11 cellular contexts compared by ENCODE assay signal in genomic region chr3:184377882-184378445, GRCh38. TPM values are rescaled to one million over a fixed set of nuclear protein-coding genes. Genes with fewer than 3 reads are reported as not detected.
DNase-seq lines count a peak whose midpoint lies in the region; ATAC-seq lines count a peak whose summit lies in the region.
"Had no signal": no experiment of that assay in that cellular context is flagged by ENCODE, and none has a peak within 500 bp of the region (broad histone marks: within the 10 kb centered on the region; RNA-seq: fewer than 3 reads in every experiment).

THPO (minus strand) TSS chr3:184378207; CDS start chr3:184376259, 1,948 bp downstream.

- no peak for ATAC-seq in HG03045 (IDR thresholded peaks at IDR 0.05; ENCODE audit: unreplicated experiment)

- peaks cover 8% of the 10 kb centered on the region for H3K4me1 ChIP-seq in iPS-15b (ENCODE audit: control insufficient read depth, insufficient read depth, low read length)

- no peak within 1 kb of the TSS for H3K9ac ChIP-seq in iPS-15b (ENCODE audit: low read depth, low read length)

- H3K9me3 ChIP-seq in iPS-15b (ENCODE audit: control insufficient read depth, insufficient read depth, low read length), result no peaks in the 10 kb centered on the region

- DNase-seq in H7, result peak; percentile 81
- DNase-seq in SHP77 (lab: John Stamatoyannopoulos, UW), result peak; percentile 83 to 86
- peak; percentile 43 for DNase-seq in renal cortical epithelial cell (ENCODE audit: low read depth)
- no peak for DNase-seq in NCI-H2107 (lab: John Stamatoyannopoulos, UW)
- DNase-seq in AG20443 (ENCODE audit: low spot score), result no peak
- no peak for DNase-seq in KBM-7
- DNase-seq: KG1; stimulated activated CD4-positive, alpha-beta T cell treated with anti-CD3 and anti-CD28 coated beads, Interleukin-4, amount 100 ng/mL, for 1 hour had no signal

- H3K4me3 ChIP-seq in H7 (ENCODE audit: insufficient read depth, low read depth, low read length), result no peak within 1 kb of the TSS
- peak within 1 kb of the TSS; percentile 16 for H3K4me3 ChIP-seq in iPS-15b (ENCODE audit: low read depth, low read length)

- no peaks in the 10 kb centered on the region for H3K36me3 ChIP-seq in H7 (replicated peaks; ENCODE audit: control insufficient read depth, insufficient read depth, low read length)
- no peaks in the 10 kb centered on the region for H3K36me3 ChIP-seq in iPS-15b (ENCODE audit: control insufficient read depth, insufficient read depth, low read length)

- H3K27me3 ChIP-seq in H7 (ENCODE audit: control insufficient read depth, insufficient read depth, low read length) (peaks cover 40% of the 10 kb centered on the region), iPS-15b (ENCODE audit: control insufficient read depth, insufficient read depth, low read length) (peaks cover 60% of the 10 kb centered on the region)

- in situ Hi-C loops in KBM-7 (cut with MboI; ENCODE audit: low pct_unique_long_range_greater_than_20kb, low sequenced_read_pairs), result loop anchor here (25.0 kb wide), 1 partner anchor 159 kb away; no protein-coding TSS in a partner anchor

RNA-seq across cellular contexts. Expression of gene THPO, which starts in this region (rescaled TPM):
- 0.80 and 1.3 TPM in 2 replicates for total RNA-seq in H7 (2014; rRNA removed; shearing (Covaris generic))
- 0.35 and 0.69 TPM in 2 replicates for total RNA-seq in renal cortical epithelial cell
- total RNA-seq: glomerular endothelial cell had no signal

Comparison
In these comparisons a context has a peak if more than half of its experiments do, and no peak if none do; other contexts are left out.
1. Peak in DNase-seq in renal cortical epithelial cell; RNA of the gene not detected or under 1 TPM.
2. DNase-seq: peak in H7 (single experiment) and SHP77 (2 of 2); none in NCI-H2107 (single experiment), AG20443 (single experiment) and KBM-7 (single experiment).